Comparison of ENCODE assay signal across 23 cellular contexts in the genomic region with DNA sequence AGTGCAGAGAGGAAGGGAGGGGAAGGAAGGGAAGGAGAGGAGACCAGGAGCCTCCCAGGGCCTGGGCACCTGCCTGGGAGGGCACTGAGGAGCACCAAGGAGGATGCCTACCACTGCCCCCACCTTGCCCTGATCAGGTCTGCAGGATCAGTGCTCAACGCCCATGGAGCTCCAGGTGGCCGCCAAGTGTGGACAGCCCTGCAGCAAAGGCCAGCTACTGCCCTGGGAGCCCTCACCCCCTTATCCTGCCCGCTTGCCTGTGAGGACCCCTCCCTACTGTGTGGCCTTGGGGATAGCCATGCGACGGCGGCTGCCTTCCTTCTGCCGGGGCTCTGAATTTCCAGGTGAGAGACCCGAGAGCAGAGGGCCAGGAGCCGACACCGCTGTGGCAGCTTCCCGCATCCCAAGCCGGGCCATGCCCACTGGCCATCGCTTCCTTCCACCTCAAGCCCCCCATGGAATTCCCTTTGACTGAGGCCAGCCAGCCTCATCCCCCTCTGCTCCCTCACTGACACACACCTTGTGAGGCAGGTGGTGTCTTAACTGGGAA. TPM values are rescaled to one million over a fixed set of nuclear protein-coding genes. Genes with fewer than 3 reads are reported as not detected.
"Had no signal": no experiment of that assay in that cellular context is flagged by ENCODE, and none has a peak within 500 bp of the region (broad histone marks: within the 10 kb centered on the region; RNA-seq: fewer than 3 reads in every experiment).

No MANE protein-coding gene starts in this region.

- H3K4me3 ChIP-seq: coronary artery, left ventricle myocardium inferior, lower lobe of right lung, psoas muscle, sigmoid colon, skin epidermis, suprapubic skin, thyroid gland, upper lobe of left lung had no signal

- H3K4me1 ChIP-seq: foreskin keratinocyte, left ventricle myocardium inferior, lower lobe of right lung, psoas muscle, suprapubic skin, thyroid gland, upper lobe of left lung had no signal

- H3K9me3 ChIP-seq: left ventricle myocardium inferior, lower lobe of right lung, neutrophil, psoas muscle, sigmoid colon, suprapubic skin, thyroid gland, upper lobe of left lung had no signal

- H3K36me3 ChIP-seq: left ventricle myocardium inferior, lower lobe of right lung, neutrophil, suprapubic skin, thyroid gland, upper lobe of left lung had no signal

- FAIRE-seq: endothelial cell of umbilical vein, keratinocyte had no signal

- DNase-seq: effector CD4-positive, alpha-beta T cell; endodermal cell; erythroblast; foreskin keratinocyte; immature natural killer cell; left cardiac atrium; left ventricle myocardium inferior; lower lobe of right lung; psoas muscle; retina; sigmoid colon; stimulated activated CD4-positive, alpha-beta T cell treated with anti-CD3 and anti-CD28 coated beads, Interleukin-2, amount 100 ng/mL, for 24 hours; stimulated activated CD4-positive, alpha-beta T cell treated with anti-CD3 and anti-CD28 coated beads, Interleukin-4, amount 100 ng/mL, for 4 hours; stimulated activated naive CD4-positive, alpha-beta T cell; thyroid gland had no signal

- H3K27me3 ChIP-seq: foreskin keratinocyte, sigmoid colon, thyroid gland, upper lobe of left lung had no signal

- ATAC-seq: foreskin keratinocyte, left cardiac atrium, psoas muscle had no signal

- H3K27ac ChIP-seq: coronary artery, foreskin keratinocyte, left ventricle myocardium inferior, lower lobe of right lung, neutrophil, psoas muscle, sigmoid colon, skin epidermis, suprapubic skin, thyroid gland, upper lobe of left lung had no signal

RNA-seq across cellular contexts. Expression of gene ADAMTS2, which starts 12.4 kb away (rescaled TPM):
- total RNA-seq: dermis microvascular lymphatic vessel endothelial cell, endothelial cell of umbilical vein, foreskin keratinocyte had no signal
- polyA plus RNA-seq: endothelial cell of umbilical vein, foreskin keratinocyte, keratinocyte had no signal
